Comparison of ENCODE assay signal across 14 cellular contexts in genomic region chr7:69526570-69526969, GRCh38.
A peak's percentile ranks its signal among the peaks of the same experiment; 100 is the strongest.
DNase-seq lines count a peak whose midpoint lies in the region; ATAC-seq lines count a peak whose summit lies in the region.
"Had no signal": no experiment of that assay in that cellular context is flagged by ENCODE, and none has a peak within 500 bp of the region (broad histone marks: within the 10 kb centered on the region; RNA-seq: fewer than 3 reads in every experiment).

No MANE protein-coding gene starts in this region.

- DNase-seq in H4 (ENCODE audit: low spot score) (peak; percentile 33), MV-4-11 (lab: John Stamatoyannopoulos, UW) (peak; percentile 9), mesendoderm (peak; percentile 46), germinal center (ENCODE audit: low spot score) (no peak)
- no peak for DNase-seq in stimulated activated CD4-positive, alpha-beta T cell treated with anti-CD3 and anti-CD28 coated beads, Interleukin-4, amount 100 ng/mL, for 4 hours
- DNase-seq: AML-193; Caco-2; CD8-positive, alpha-beta memory T cell; DND-41; GDM1; H7 had no signal

- no peak overlapping the region for H3K27ac ChIP-seq in mesendoderm (ENCODE audit: low read depth, low read length)
- H3K27ac ChIP-seq: A549, BLaER1 had no signal

- H3K4ac ChIP-seq in mesendoderm (ENCODE audit: low read depth, low read length) = no peak overlapping the region

- H3K36me3 ChIP-seq in mesendoderm (ENCODE audit: control insufficient read depth, insufficient read depth, low read length) = no peaks in the 10 kb centered on the region
- H3K36me3 ChIP-seq: BLaER1 had no signal

- H3K4me2 ChIP-seq in mesendoderm (ENCODE audit: low read length) = no peak overlapping the region
- H3K4me2 ChIP-seq: A549, BLaER1 had no signal

- H3K79me1 ChIP-seq in mesendoderm (ENCODE audit: low read length) = no peaks in the 10 kb centered on the region

- H3K4me3 ChIP-seq in mesendoderm (ENCODE audit: low read length) = no peak overlapping the region
- H3K4me3 ChIP-seq: A549, BLaER1 had no signal

- no peak overlapping the region for H2BK5ac ChIP-seq in mesendoderm (ENCODE audit: low read length)

- no peak overlapping the region for H2AK5ac ChIP-seq in mesendoderm (ENCODE audit: low read length)

- no peaks in the 10 kb centered on the region for H3K27me3 ChIP-seq in mesendoderm (ENCODE audit: insufficient read depth, low read length, poor library complexity)
- H3K27me3 ChIP-seq: BLaER1 had no signal

- H2BK15ac ChIP-seq in mesendoderm (replicated peaks; ENCODE audit: low read depth) = no peak overlapping the region

- H3K79me2 ChIP-seq in mesendoderm (ENCODE audit: control insufficient read depth, insufficient read depth, low read length) = no peaks in the 10 kb centered on the region

- peaks cover 8% of the 10 kb centered on the region for H3K4me1 ChIP-seq in mesendoderm (ENCODE audit: control insufficient read depth, low read depth, low read length)
- H3K4me1 ChIP-seq: A549, BLaER1, Caco-2 had no signal

- no peak overlapping the region for H3K9ac ChIP-seq in mesendoderm (ENCODE audit: low read length)
- H3K9ac ChIP-seq: BLaER1 had no signal

- no peak overlapping the region for H3K56ac ChIP-seq in mesendoderm (ENCODE audit: low read length)

- no peak overlapping the region for H2BK120ac ChIP-seq in mesendoderm (ENCODE audit: low read depth, low read length)

- H4K8ac ChIP-seq in mesendoderm (ENCODE audit: low read depth, low read length) = no peak overlapping the region

- H4K5ac ChIP-seq in mesendoderm (ENCODE audit: low read length) = no peak overlapping the region

- no peak overlapping the region for H3K23ac ChIP-seq in mesendoderm (ENCODE audit: low read length)

- no peak for ATAC-seq in HG03025 (IDR thresholded peaks at IDR 0.05; ENCODE audit: low FRiP score, unreplicated experiment)
- ATAC-seq: A549 had no signal

- H3K18ac ChIP-seq in mesendoderm (ENCODE audit: low read length) = no peak overlapping the region

- no CpG with 5 or more reads among the region's 5 CpGs for WGBS in mesendoderm (ENCODE audit: extremely low coverage, insufficient coverage, low lambda C conversion rate)

Comparison
In these comparisons a context has a peak if more than half of its experiments do, and no peak if none do; other contexts are left out.
1. DNase-seq: peak in H4 (single experiment), MV-4-11 (single experiment) and mesendoderm (single experiment); none in germinal center (single experiment) and stimulated activated CD4-positive, alpha-beta T cell treated with anti-CD3 and anti-CD28 coated beads, Interleukin-4, amount 100 ng/mL, for 4 hours (0 of 2).